Comparison of ENCODE assay signal across 1 cellular context in genomic region chr10:64726466-64726865, GRCh38.
TF ChIP-seq lines count a peak whose summit lies in the region.

No MANE protein-coding gene starts in this region.

TF ChIP-seq in SK-N-SH treated with all-trans-retinoic acid at 6 μM for 48 hours, 23 proteins besides CTCF, POLR2A, EP300 and RAD21 (continued from another document):
- no peak for TF ChIP-seq POU6F1 (CRISPR knock-in tag; IDR thresholded peaks at IDR 0.05; ENCODE audit: borderline replicate concordance, low read depth)
- no peak for TF ChIP-seq ZNF8 (CRISPR knock-in tag; IDR thresholded peaks at IDR 0.05)
- no peak for TF ChIP-seq ZNF565 (CRISPR knock-in tag; conservative IDR thresholded peaks at IDR 0.05; ENCODE audit: low read depth)
- no peak for TF ChIP-seq ZFP3 (CRISPR knock-in tag; IDR thresholded peaks at IDR 0.05)
- TF ChIP-seq ZNF70 (CRISPR knock-in tag; IDR thresholded peaks at IDR 0.05) = no peak
